ENCODE assay signal across 1 cellular context in the genomic region with DNA sequence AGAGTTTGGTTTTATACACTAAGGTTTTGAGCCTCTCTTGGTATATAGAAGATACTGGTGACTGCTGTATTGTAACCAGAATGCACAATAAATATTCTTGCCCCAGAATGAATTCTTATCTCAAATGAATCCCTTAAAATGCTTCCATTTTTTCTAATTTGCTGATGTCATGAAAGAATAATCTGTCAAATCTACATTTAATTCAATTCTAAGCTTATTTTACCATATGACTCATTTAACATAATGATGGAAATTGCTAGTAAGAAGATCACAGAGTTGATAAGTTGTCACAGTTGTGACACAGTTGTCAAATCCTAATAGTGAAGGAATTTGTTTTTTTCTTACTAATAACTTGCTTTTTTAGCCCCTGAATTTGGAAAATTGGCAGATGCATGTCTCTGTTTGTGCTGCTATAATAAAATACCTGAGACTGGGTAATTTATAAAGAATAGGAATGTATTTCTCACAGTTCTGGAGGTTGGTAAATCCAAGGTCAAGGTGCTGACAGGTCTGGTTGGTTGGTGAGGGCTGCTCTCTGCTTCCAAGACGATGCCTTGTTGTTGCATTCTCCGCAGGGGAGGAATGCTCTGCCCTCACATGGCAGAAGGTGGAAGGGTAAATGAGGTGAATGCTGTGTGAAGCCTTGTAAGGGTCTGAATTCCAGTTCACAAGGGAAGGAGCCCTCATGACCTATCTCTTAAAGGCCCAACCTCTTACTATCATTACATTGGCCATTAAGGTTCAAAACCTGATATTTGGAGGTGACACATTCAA.
TF ChIP-seq lines count a peak whose summit lies in the region.

No MANE protein-coding gene starts in this region.

TF ChIP-seq in HCT116, 20 proteins besides CTCF, POLR2A, EP300 and RAD21 (continued from another document):
- TF ChIP-seq, protein P1, sequence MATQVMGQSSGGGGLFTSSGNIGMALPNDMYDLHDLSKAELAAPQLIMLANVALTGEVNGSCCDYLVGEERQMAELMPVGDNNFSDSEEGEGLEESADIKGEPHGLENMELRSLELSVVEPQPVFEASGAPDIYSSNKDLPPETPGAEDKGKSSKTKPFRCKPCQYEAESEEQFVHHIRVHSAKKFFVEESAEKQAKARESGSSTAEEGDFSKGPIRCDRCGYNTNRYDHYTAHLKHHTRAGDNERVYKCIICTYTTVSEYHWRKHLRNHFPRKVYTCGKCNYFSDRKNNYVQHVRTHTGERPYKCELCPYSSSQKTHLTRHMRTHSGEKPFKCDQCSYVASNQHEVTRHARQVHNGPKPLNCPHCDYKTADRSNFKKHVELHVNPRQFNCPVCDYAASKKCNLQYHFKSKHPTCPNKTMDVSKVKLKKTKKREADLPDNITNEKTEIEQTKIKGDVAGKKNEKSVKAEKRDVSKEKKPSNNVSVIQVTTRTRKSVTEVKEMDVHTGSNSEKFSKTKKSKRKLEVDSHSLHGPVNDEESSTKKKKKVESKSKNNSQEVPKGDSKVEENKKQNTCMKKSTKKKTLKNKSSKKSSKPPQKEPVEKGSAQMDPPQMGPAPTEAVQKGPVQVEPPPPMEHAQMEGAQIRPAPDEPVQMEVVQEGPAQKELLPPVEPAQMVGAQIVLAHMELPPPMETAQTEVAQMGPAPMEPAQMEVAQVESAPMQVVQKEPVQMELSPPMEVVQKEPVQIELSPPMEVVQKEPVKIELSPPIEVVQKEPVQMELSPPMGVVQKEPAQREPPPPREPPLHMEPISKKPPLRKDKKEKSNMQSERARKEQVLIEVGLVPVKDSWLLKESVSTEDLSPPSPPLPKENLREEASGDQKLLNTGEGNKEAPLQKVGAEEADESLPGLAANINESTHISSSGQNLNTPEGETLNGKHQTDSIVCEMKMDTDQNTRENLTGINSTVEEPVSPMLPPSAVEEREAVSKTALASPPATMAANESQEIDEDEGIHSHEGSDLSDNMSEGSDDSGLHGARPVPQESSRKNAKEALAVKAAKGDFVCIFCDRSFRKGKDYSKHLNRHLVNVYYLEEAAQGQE (IDR thresholded peaks at IDR 0.05; ENCODE audit: low read depth), result no peak
- TF ChIP-seq, protein P2, sequence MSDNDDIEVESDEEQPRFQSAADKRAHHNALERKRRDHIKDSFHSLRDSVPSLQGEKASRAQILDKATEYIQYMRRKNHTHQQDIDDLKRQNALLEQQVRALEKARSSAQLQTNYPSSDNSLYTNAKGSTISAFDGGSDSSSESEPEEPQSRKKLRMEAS (IDR thresholded peaks at IDR 0.05), result no peak
- TF ChIP-seq, protein P3, sequence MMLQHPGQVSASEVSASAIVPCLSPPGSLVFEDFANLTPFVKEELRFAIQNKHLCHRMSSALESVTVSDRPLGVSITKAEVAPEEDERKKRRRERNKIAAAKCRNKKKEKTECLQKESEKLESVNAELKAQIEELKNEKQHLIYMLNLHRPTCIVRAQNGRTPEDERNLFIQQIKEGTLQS (IDR thresholded peaks at IDR 0.05), result no peak
